Comparison of ENCODE assay signal across 1 cellular context in genomic region chr3:177516130-177517011, GRCh38.
TF ChIP-seq lines count a peak whose summit lies in the region.

No MANE protein-coding gene starts in this region.

TF ChIP-seq in HepG2, 621 proteins besides CTCF, POLR2A, EP300 and RAD21 (continued from another document and continues in another):
- peak; percentile 41; the same call in 1 of the 2 replicates for TF ChIP-seq GMEB1 (CRISPR knock-in tag; IDR thresholded peaks at IDR 0.05; ENCODE audit: borderline replicate concordance)
- TF ChIP-seq SOX6 (IDR thresholded peaks at IDR 0.05): no peak
- peak; percentile 70 for TF ChIP-seq SOX6 (CRISPR knock-in tag; IDR thresholded peaks at IDR 0.05)
- TF ChIP-seq RXRB (CRISPR knock-in tag; IDR thresholded peaks at IDR 0.05; ENCODE audit: borderline replicate concordance): peak; percentile 81; the same call in 1 of the 2 replicates
- TF ChIP-seq TARDBP (CRISPR knock-in tag; IDR thresholded peaks at IDR 0.05): peak; percentile 72; the same call in 1 of the 2 replicates
- TF ChIP-seq SOX13 (IDR thresholded peaks at IDR 0.05): 0 out of 2 replicates have a peak, but pooled peaks have one; percentile 39
- peak in 1 of 2 experiments; percentile 73; a peak in 1 of 4 replicates for TF ChIP-seq SOX13 (CRISPR knock-in tag; conservative IDR thresholded peaks at IDR 0.05 in 1 of 2, IDR thresholded peaks at IDR 0.05 in 1 of 2)
- peak; percentile 58; the same call in 1 of the 2 replicates for TF ChIP-seq PHF21A (CRISPR knock-in tag; IDR thresholded peaks at IDR 0.05)
- TF ChIP-seq CEBPG (CRISPR knock-in tag; IDR thresholded peaks at IDR 0.05): peak; percentile 21; the same call in 1 of the 2 replicates
- TF ChIP-seq DDIT3 (CRISPR knock-in tag; IDR thresholded peaks at IDR 0.05): no peak
- no peak for TF ChIP-seq ZMAT5 (CRISPR knock-in tag; IDR thresholded peaks at IDR 0.05; ENCODE audit: borderline replicate concordance, low read depth)
- TF ChIP-seq ZNF546 (CRISPR knock-in tag; conservative IDR thresholded peaks at IDR 0.05): 0 out of 2 replicates have a peak, but pooled peaks have one; percentile 28
- TF ChIP-seq ARID5B (CRISPR knock-in tag; IDR thresholded peaks at IDR 0.05): peak; percentile 93
- 0 out of 2 replicates have a peak, but pooled peaks have one; percentile 35 for TF ChIP-seq ZBTB10 (CRISPR knock-in tag; IDR thresholded peaks at IDR 0.05; ENCODE audit: borderline replicate concordance)
- no peak for TF ChIP-seq ARID2 (CRISPR knock-in tag; IDR thresholded peaks at IDR 0.05; ENCODE audit: borderline replicate concordance)
- TF ChIP-seq GATAD1 (CRISPR knock-in tag; IDR thresholded peaks at IDR 0.05): 0 out of 2 replicates have a peak, but pooled peaks have one; percentile 13
- no peak for TF ChIP-seq ZSCAN20 (CRISPR knock-in tag; IDR thresholded peaks at IDR 0.05; ENCODE audit: borderline replicate concordance)
- 0 out of 2 replicates have a peak, but pooled peaks have one; percentile 53 for TF ChIP-seq RFXAP (CRISPR knock-in tag; IDR thresholded peaks at IDR 0.05; ENCODE audit: borderline replicate concordance)
- peak; percentile 92 for TF ChIP-seq ZNF292 (CRISPR knock-in tag; IDR thresholded peaks at IDR 0.05; ENCODE audit: borderline replicate concordance, low read depth)
- peak; percentile 82 for TF ChIP-seq ZFY (CRISPR knock-in tag; IDR thresholded peaks at IDR 0.05)
- TF ChIP-seq BHLHE40 (IDR thresholded peaks at IDR 0.05; ENCODE audit: low read length): peak; percentile 84
- TF ChIP-seq, protein P1, sequence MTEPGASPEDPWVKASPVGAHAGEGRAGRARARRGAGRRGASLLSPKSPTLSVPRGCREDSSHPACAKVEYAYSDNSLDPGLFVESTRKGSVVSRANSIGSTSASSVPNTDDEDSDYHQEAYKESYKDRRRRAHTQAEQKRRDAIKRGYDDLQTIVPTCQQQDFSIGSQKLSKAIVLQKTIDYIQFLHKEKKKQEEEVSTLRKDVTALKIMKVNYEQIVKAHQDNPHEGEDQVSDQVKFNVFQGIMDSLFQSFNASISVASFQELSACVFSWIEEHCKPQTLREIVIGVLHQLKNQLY (CRISPR knock-in tag; IDR thresholded peaks at IDR 0.05): peak; percentile 88
- no peak for TF ChIP-seq FIP1L1 (IDR thresholded peaks at IDR 0.05; ENCODE audit: borderline replicate concordance, insufficient read depth, low read depth, low read length)
- peak; percentile 63; the same call in 1 of the 2 replicates for TF ChIP-seq ZBTB26 (CRISPR knock-in tag; IDR thresholded peaks at IDR 0.05; ENCODE audit: borderline replicate concordance)
- peak in 1 of 2 experiments; percentile 59; a peak in 2 of 4 replicates for TF ChIP-seq KLF16 (CRISPR knock-in tag; IDR thresholded peaks at IDR 0.05)
- peak; percentile 92 for TF ChIP-seq MYC (CRISPR knock-in tag; IDR thresholded peaks at IDR 0.05; ENCODE audit: borderline replicate concordance)
- peak; percentile 71; the same call in 1 of the 2 replicates for TF ChIP-seq ZBTB20 (CRISPR knock-in tag; IDR thresholded peaks at IDR 0.05; ENCODE audit: borderline replicate concordance, low read depth)
- peak; percentile 62; the same call in 1 of the 2 replicates for TF ChIP-seq ZMYM3 (CRISPR knock-in tag; IDR thresholded peaks at IDR 0.05)
- no peak for TF ChIP-seq ZBTB1 (CRISPR knock-in tag; IDR thresholded peaks at IDR 0.05; ENCODE audit: borderline replicate concordance)
- 0 out of 2 replicates have a peak, but pooled peaks have one; percentile 58 for TF ChIP-seq ZNF547 (CRISPR knock-in tag; IDR thresholded peaks at IDR 0.05)
- peak; percentile 72; the same call in 1 of the 2 replicates for TF ChIP-seq ZFP37 (CRISPR knock-in tag; IDR thresholded peaks at IDR 0.05; ENCODE audit: borderline replicate concordance)
- TF ChIP-seq NFKB2 (CRISPR knock-in tag; IDR thresholded peaks at IDR 0.05; ENCODE audit: borderline replicate concordance): peak; percentile 83; the same call in 1 of the 2 replicates
- TF ChIP-seq ZXDC (CRISPR knock-in tag; IDR thresholded peaks at IDR 0.05): no peak
- TF ChIP-seq, protein P2, sequence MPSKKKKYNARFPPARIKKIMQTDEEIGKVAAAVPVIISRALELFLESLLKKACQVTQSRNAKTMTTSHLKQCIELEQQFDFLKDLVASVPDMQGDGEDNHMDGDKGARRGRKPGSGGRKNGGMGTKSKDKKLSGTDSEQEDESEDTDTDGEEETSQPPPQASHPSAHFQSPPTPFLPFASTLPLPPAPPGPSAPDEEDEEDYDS (CRISPR knock-in tag; IDR thresholded peaks at IDR 0.05): 0 out of 2 replicates have a peak, but pooled peaks have one; percentile 32
- peak; percentile 84 for TF ChIP-seq ZBTB37 (CRISPR knock-in tag; IDR thresholded peaks at IDR 0.05)
- peak; percentile 40; the same call in 1 of the 2 replicates for TF ChIP-seq SKIL (CRISPR knock-in tag; IDR thresholded peaks at IDR 0.05; ENCODE audit: borderline replicate concordance)
- TF ChIP-seq ZNF766 (CRISPR knock-in tag; IDR thresholded peaks at IDR 0.05; ENCODE audit: borderline replicate concordance): peak; percentile 77; the same call in 1 of the 2 replicates
- TF ChIP-seq ZMYM4 (CRISPR knock-in tag; IDR thresholded peaks at IDR 0.05): peak; percentile 60
